8 cellular contexts compared by ENCODE assay signal in the genomic region with DNA sequence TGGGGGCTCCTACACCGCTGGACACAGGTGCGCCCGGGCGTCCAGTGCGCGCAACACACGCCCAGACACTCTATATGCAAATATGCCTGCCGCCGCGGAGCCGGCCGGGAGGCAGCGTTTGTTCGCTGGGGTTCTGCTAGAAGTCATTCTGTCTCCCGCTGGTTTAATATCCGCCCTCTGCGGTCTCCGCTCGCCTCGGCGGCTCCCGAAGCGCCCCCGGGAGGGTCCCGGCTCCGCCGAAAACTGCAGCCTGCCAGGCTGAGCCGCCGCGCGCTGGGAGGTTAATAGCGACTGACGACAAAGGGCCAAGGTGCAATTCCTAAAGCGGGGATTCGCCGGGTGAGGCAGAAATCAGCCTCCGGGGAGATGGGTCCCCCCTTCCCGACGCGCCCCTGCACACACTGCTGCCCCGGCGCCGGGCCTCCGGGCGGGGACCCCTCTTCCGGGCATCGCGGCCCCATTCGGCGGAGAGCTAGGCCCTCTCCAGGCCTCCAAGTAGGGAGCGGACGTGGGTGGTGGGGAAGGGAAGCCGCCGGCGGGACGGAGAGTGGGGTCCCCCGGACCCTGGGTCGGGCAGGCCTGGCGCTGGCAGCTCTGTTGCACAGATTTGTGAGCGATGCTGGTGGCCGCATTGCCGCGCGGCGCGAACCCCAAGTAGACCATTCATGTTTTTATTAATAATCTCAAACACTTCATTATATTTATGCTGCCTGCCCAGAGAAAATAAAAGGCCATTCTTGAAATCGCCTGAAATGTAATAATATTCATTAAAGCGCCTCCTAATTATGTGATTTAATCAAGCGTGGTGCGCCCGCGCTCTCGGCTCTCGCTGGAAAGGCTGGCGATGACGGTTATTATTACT. TPM values are rescaled to one million over a fixed set of nuclear protein-coding genes. Genes with fewer than 3 reads are reported as not detected.
DNase-seq lines count a peak whose midpoint lies in the region; ATAC-seq and TF ChIP-seq lines count a peak whose summit lies in the region.

No MANE protein-coding gene starts in this region.

- TF ChIP-seq CTCF in CD4-positive, alpha-beta T cell (IDR thresholded peaks at IDR 0.05), result no peak
- TF ChIP-seq CTCF in endodermal cell (conservative IDR thresholded peaks at IDR 0.05), result peak; percentile 69

- CTCF ChIA-PET in CD4-positive, alpha-beta T cell (lab: Charles Lee), result no interaction called here

- H3K9ac ChIP-seq in endodermal cell (ENCODE audit: extremely low read depth, low read length, poor library complexity, severe bottlenecking), result peak overlapping the region; percentile 11

- DNase-seq in CD4-positive, alpha-beta T cell, result peak in 2 of 10 experiments; percentile 10 to 17
- DNase-seq in NCI-H1105 treated with DMSO at 0.1 percent for 48 hours (lab: John Stamatoyannopoulos, UW) (peak; percentile 64), endodermal cell (peak; percentile 95), occipital lobe (lab: John Stamatoyannopoulos, UW) (no peak), COLO829 (ENCODE audit: low spot score) (no peak), SJCRH30 (no peak)
- peak; percentile 60 for DNase-seq in stimulated activated CD8-positive, alpha-beta memory T cell treated with anti-CD3 and anti-CD28 coated beads, Interleukin-4, amount 100 ng/mL, for 48 hours

- intact Hi-C loops in CD4-positive, alpha-beta T cell (cut with DNase I, micrococcal nuclease), result loop anchor here in 1 of 2 experiments (5.0 kb wide), 1 partner anchor 45 kb away; no protein-coding TSS in a partner anchor

- peaks cover 20% of the 10 kb centered on the region for H3K4me1 Mint-ChIP-seq in CD4-positive, alpha-beta T cell (ENCODE audit: low read depth)
- peaks cover 17% of the 10 kb centered on the region for H3K4me1 Mint-ChIP-seq in endodermal cell

- H3K27ac ChIP-seq in CD4-positive, alpha-beta T cell (ENCODE audit: low read depth, low read length), result no peak overlapping the region
- H3K27ac ChIP-seq in endodermal cell (ENCODE audit: low read depth, low read length) (peak overlapping the region; percentile 96), SJCRH30 (no peak overlapping the region)

- H3K9me3 ChIP-seq in CD4-positive, alpha-beta T cell (ENCODE audit: control insufficient read depth, low read length), result no peaks in the 10 kb centered on the region
- no peaks in the 10 kb centered on the region for H3K9me3 ChIP-seq in endodermal cell (ENCODE audit: control insufficient read depth, low read length)
- H3K9me3 ChIP-seq in SJCRH30 (replicated peaks), result no peaks in the 10 kb centered on the region

- H3K9me3 Mint-ChIP-seq in CD4-positive, alpha-beta T cell, result no peaks in the 10 kb centered on the region
- H3K9me3 Mint-ChIP-seq in endodermal cell, result no peaks in the 10 kb centered on the region

- peak overlapping the region; percentile 53 for H3K4me3 ChIP-seq in endodermal cell (ENCODE audit: low read length)
- no peak overlapping the region for H3K4me3 ChIP-seq in SJCRH30

- POLR2A ChIA-PET in CD4-positive, alpha-beta T cell (lab: Charles Lee), result no interaction called here

- H3K4me3 Mint-ChIP-seq in CD4-positive, alpha-beta T cell, result no peak overlapping the region
- H3K4me3 Mint-ChIP-seq in endodermal cell, result peak overlapping the region; percentile 37

- H3K36me3 ChIP-seq in endodermal cell (ENCODE audit: control insufficient read depth, insufficient read depth, low read length) (no peaks in the 10 kb centered on the region), SJCRH30 (no peaks in the 10 kb centered on the region)

- peaks cover 88% of the 10 kb centered on the region for H3K27me3 Mint-ChIP-seq in CD4-positive, alpha-beta T cell
- peaks cover 100% of the 10 kb centered on the region for H3K27me3 Mint-ChIP-seq in endodermal cell (ENCODE audit: insufficient read depth)

- peaks cover 99% of the 10 kb centered on the region for H3K27me3 ChIP-seq in CD4-positive, alpha-beta T cell (ENCODE audit: control insufficient read depth, insufficient read depth, low read length)
- H3K27me3 ChIP-seq in endodermal cell (ENCODE audit: control insufficient read depth, insufficient read depth, low read length, poor library complexity, severe bottlenecking), result peaks cover 100% of the 10 kb centered on the region
- 0 out of 2 replicates have a peak, but pooled peaks cover 3% of the 10 kb centered on the region for H3K27me3 ChIP-seq in SJCRH30

- H3K4me1 ChIP-seq in endodermal cell (ENCODE audit: control insufficient read depth, insufficient read depth, low read length) (peaks cover 4% of the 10 kb centered on the region), SJCRH30 (peaks cover 9% of the 10 kb centered on the region)

- H3K36me3 Mint-ChIP-seq in CD4-positive, alpha-beta T cell (ENCODE audit: low read depth), result no peaks in the 10 kb centered on the region
- no peaks in the 10 kb centered on the region for H3K36me3 Mint-ChIP-seq in endodermal cell (ENCODE audit: low read depth)

- WGBS in endodermal cell (ENCODE audit: insufficient coverage in 1 of 2, insufficient read length in 1 of 2), 2 experiments, result 1% methylated on average over 34 to 76 of the region's 76 CpGs

- peak; percentile 60 for ATAC-seq in CD4-positive, alpha-beta T cell (ENCODE audit: poor library complexity)
- peak; percentile 68 for ATAC-seq in GM19438 (IDR thresholded peaks at IDR 0.05; ENCODE audit: low read depth, unreplicated experiment)

- H3K27ac Mint-ChIP-seq in CD4-positive, alpha-beta T cell, result no peak overlapping the region
- H3K27ac Mint-ChIP-seq in endodermal cell, result no peak overlapping the region

RNA-seq across cellular contexts. Expression of a gene that starts 9.1 kb away (rescaled TPM):
- total RNA-seq in CD4-positive, alpha-beta T cell, result not detected
- not detected for total RNA-seq in endodermal cell
- 16.1 TPM for polyA plus RNA-seq in endodermal cell (2013, experiment 1 of 2)
- 19.3 TPM for polyA plus RNA-seq in endodermal cell (2013, experiment 2 of 2)
- not detected for total RNA-seq in occipital lobe
- 0.61 and 0.81 TPM in 2 replicates for total RNA-seq in SJCRH30 (2014; rRNA removed; shearing (Covaris generic))

Comparison
In these comparisons a context has a peak if more than half of its experiments do, and no peak if none do; other contexts are left out.
1. DNase-seq: peak in NCI-H1105 treated with DMSO at 0.1 percent for 48 hours (single experiment), endodermal cell (single experiment) and stimulated activated CD8-positive, alpha-beta memory T cell treated with anti-CD3 and anti-CD28 coated beads, Interleukin-4, amount 100 ng/mL, for 48 hours (single experiment); none in occipital lobe (single experiment), COLO829 (single experiment) and SJCRH30 (0 of 2).